11 cellular contexts compared by ENCODE assay signal in genomic region chr5:66440202-66440680, GRCh38.
DNase-seq lines count a peak whose midpoint lies in the region; ATAC-seq and TF ChIP-seq lines count a peak whose summit lies in the region.
"Had no signal": no experiment of that assay in that cellular context is flagged by ENCODE, and none has a peak within 500 bp of the region (broad histone marks: within the 10 kb centered on the region; RNA-seq: fewer than 3 reads in every experiment).

No MANE protein-coding gene starts in this region.

- CTCF ChIA-PET in activated CD4-positive, alpha-beta T cell treated with anti-CD3 and anti-CD28 coated beads for 36 hours (lab: Charles Lee): interaction anchor here (1.0 to 1.2 kb wide), 2 partner anchors 132 to 134 kb away, joined by 4 to 5 read pairs; no protein-coding TSS in a partner anchor
- CTCF ChIA-PET in activated CD4-positive, alpha-beta T cell treated with anti-CD3 and anti-CD28 coated beads, Interleukin-2, amount 10 ng/mL, durations not matched to agents 7 days and 5 days (lab: Charles Lee): interaction anchor here (1.0 kb wide), 1 partner anchor 9 kb away, joined by 3 read pairs; no protein-coding TSS in a partner anchor

- H3K4me3 Mint-ChIP-seq in activated CD4-positive, alpha-beta T cell treated with anti-CD3 and anti-CD28 coated beads for 36 hours: no peak overlapping the region
- no peak overlapping the region for H3K4me3 Mint-ChIP-seq in activated CD4-positive, alpha-beta T cell treated with anti-CD3 and anti-CD28 coated beads, Interleukin-2, amount 10 ng/mL, durations not matched to agents 7 days and 5 days

- H3K4me1 ChIP-seq in gastrocnemius medialis: no peaks in the 10 kb centered on the region

- peak; percentile 55 for DNase-seq in activated CD4-positive, alpha-beta T cell treated with anti-CD3 and anti-CD28 coated beads for 36 hours
- no peak for DNase-seq in activated CD4-positive, alpha-beta T cell treated with anti-CD3 and anti-CD28 coated beads, Interleukin-2, amount 10 ng/mL, durations not matched to agents 7 days and 5 days
- DNase-seq in HT1080 (ENCODE audit: low read depth) (peak; percentile 83), NAMALWA (ENCODE audit: low spot score) (no peak), gastrocnemius medialis (no peak), iPS-NIHi7 (ENCODE audit: extremely low spot score) (no peak)
- peak; percentile 7 to 21 for DNase-seq in stimulated activated CD8-positive, alpha-beta memory T cell treated with anti-CD3 and anti-CD28 coated beads, Interleukin-15, amount 100 ng/mL, for 48 hours (ENCODE audit: low read depth in 2 of 2)
- DNase-seq: activated CD4-positive, CD25-positive, alpha-beta regulatory T cell treated with anti-CD3 and anti-CD28 coated beads, Interleukin-2, amount 50 U/mL, for 72 hours; islet precursor cell had no signal

- H3K4me1 Mint-ChIP-seq in activated CD4-positive, alpha-beta T cell treated with anti-CD3 and anti-CD28 coated beads for 36 hours: peaks cover 15% of the 10 kb centered on the region
- H3K4me1 Mint-ChIP-seq in activated CD4-positive, alpha-beta T cell treated with anti-CD3 and anti-CD28 coated beads, Interleukin-2, amount 10 ng/mL, durations not matched to agents 7 days and 5 days: no peaks in the 10 kb centered on the region

- POLR2A ChIA-PET in activated CD4-positive, alpha-beta T cell treated with anti-CD3 and anti-CD28 coated beads for 36 hours (lab: Charles Lee): interaction anchor here (0.5 to 1.0 kb wide), 3 partner anchors 23 to 1775 kb away, joined by 3 read pairs; partner anchors contain the start of gene PIK3R1
- POLR2A ChIA-PET in activated CD4-positive, alpha-beta T cell treated with anti-CD3 and anti-CD28 coated beads, Interleukin-2, amount 10 ng/mL, durations not matched to agents 7 days and 5 days (lab: Charles Lee): no interaction called here

- H3K36me3 Mint-ChIP-seq in activated CD4-positive, alpha-beta T cell treated with anti-CD3 and anti-CD28 coated beads for 36 hours (ENCODE audit: low read depth): no peaks in the 10 kb centered on the region
- H3K36me3 Mint-ChIP-seq in activated CD4-positive, alpha-beta T cell treated with anti-CD3 and anti-CD28 coated beads, Interleukin-2, amount 10 ng/mL, durations not matched to agents 7 days and 5 days (ENCODE audit: low read depth): no peaks in the 10 kb centered on the region

- in situ Hi-C loops in gastrocnemius medialis (cut with MboI; ENCODE audit: low sequenced_read_pairs in 4 of 4): no loop called here

- H3K9me3 ChIP-seq in gastrocnemius medialis: no peaks in the 10 kb centered on the region

- no peak for TF ChIP-seq CTCF in gastrocnemius medialis (IDR thresholded peaks at IDR 0.05 in 4 of 5, conservative IDR thresholded peaks at IDR 0.05 in 1 of 5)

- H3K27ac ChIP-seq in gastrocnemius medialis: no peak overlapping the region
- H3K27ac ChIP-seq: HL-60 had no signal

- H3K27me3 ChIP-seq in gastrocnemius medialis: no peaks in the 10 kb centered on the region

- no peaks in the 10 kb centered on the region for H3K36me3 ChIP-seq in gastrocnemius medialis

- no peak for TF ChIP-seq POLR2A in gastrocnemius medialis (IDR thresholded peaks at IDR 0.05)

- no peaks in the 10 kb centered on the region for H3K9me3 Mint-ChIP-seq in activated CD4-positive, alpha-beta T cell treated with anti-CD3 and anti-CD28 coated beads for 36 hours (ENCODE audit: low read depth)
- H3K9me3 Mint-ChIP-seq in activated CD4-positive, alpha-beta T cell treated with anti-CD3 and anti-CD28 coated beads, Interleukin-2, amount 10 ng/mL, durations not matched to agents 7 days and 5 days: no peaks in the 10 kb centered on the region

- intact Hi-C loops in activated CD4-positive, alpha-beta T cell treated with anti-CD3 and anti-CD28 coated beads for 36 hours (cut with DNase I, micrococcal nuclease): loop anchor here in 1 of 2 experiments (1.0 kb wide), 1 partner anchor 111 kb away; no protein-coding TSS in a partner anchor
- intact Hi-C loops in gastrocnemius medialis (cut with DNase I; ENCODE audit: low total_unique reads): no loop called here

- ATAC-seq in activated CD4-positive, alpha-beta T cell treated with anti-CD3 and anti-CD28 coated beads for 36 hours: peak; percentile 98
- ATAC-seq in esophagus mucosa (peak; percentile 60), gastrocnemius medialis (no peak)

- H3K27ac Mint-ChIP-seq in activated CD4-positive, alpha-beta T cell treated with anti-CD3 and anti-CD28 coated beads for 36 hours: no peak overlapping the region
- H3K27ac Mint-ChIP-seq in activated CD4-positive, alpha-beta T cell treated with anti-CD3 and anti-CD28 coated beads, Interleukin-2, amount 10 ng/mL, durations not matched to agents 7 days and 5 days: no peak overlapping the region

- H3K27me3 Mint-ChIP-seq in activated CD4-positive, alpha-beta T cell treated with anti-CD3 and anti-CD28 coated beads for 36 hours: peaks cover 2% of the 10 kb centered on the region
- H3K27me3 Mint-ChIP-seq in activated CD4-positive, alpha-beta T cell treated with anti-CD3 and anti-CD28 coated beads, Interleukin-2, amount 10 ng/mL, durations not matched to agents 7 days and 5 days: no peaks in the 10 kb centered on the region

- no peak overlapping the region for H3K4me3 ChIP-seq in gastrocnemius medialis

Comparison
In these comparisons a context has a peak if more than half of its experiments do, and no peak if none do; other contexts are left out.
1. DNase-seq: peak in activated CD4-positive, alpha-beta T cell treated with anti-CD3 and anti-CD28 coated beads for 36 hours (single experiment), HT1080 (single experiment) and stimulated activated CD8-positive, alpha-beta memory T cell treated with anti-CD3 and anti-CD28 coated beads, Interleukin-15, amount 100 ng/mL, for 48 hours (2 of 2); none in activated CD4-positive, alpha-beta T cell treated with anti-CD3 and anti-CD28 coated beads, Interleukin-2, amount 10 ng/mL, durations not matched to agents 7 days and 5 days (single experiment), NAMALWA (single experiment), gastrocnemius medialis (0 of 2) and iPS-NIHi7 (single experiment).
2. ATAC-seq: peak in activated CD4-positive, alpha-beta T cell treated with anti-CD3 and anti-CD28 coated beads for 36 hours (single experiment) and esophagus mucosa (single experiment); none in gastrocnemius medialis (0 of 2).